1 cellular context compared by ENCODE assay signal in the genomic region with DNA sequence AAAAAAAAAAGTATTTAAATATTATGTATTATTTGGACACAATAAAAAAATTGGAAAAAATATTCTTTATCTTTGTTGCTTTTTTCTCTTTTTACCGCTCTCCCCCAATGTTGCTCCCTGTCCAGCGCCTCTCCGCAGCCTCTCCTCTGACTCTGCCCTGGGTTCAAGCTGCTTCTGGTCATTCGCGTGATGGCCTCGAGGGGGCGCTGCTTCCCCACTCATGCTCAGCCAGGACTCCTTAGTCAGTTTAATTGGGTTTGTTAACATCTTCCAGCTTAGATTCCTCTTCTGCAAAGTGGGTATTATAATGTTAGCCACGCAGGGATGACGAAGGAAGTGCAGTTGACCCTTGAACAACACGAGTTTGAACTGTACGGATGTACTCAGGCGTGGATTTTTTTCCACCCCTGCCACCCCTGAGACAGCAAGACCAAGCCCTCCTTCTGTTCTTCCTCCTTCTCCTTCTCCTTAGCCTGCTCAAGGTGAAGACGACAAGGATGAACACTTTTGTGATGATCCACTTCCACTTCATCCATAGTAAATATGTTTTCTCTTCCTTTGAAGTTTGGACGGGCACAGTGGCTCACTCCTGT.
TF ChIP-seq lines count a peak whose summit lies in the region.

No MANE protein-coding gene starts in this region.

TF ChIP-seq in K562, 482 proteins besides CTCF, POLR2A, EP300 and RAD21 (continued from another document):
- TF ChIP-seq, protein P1, sequence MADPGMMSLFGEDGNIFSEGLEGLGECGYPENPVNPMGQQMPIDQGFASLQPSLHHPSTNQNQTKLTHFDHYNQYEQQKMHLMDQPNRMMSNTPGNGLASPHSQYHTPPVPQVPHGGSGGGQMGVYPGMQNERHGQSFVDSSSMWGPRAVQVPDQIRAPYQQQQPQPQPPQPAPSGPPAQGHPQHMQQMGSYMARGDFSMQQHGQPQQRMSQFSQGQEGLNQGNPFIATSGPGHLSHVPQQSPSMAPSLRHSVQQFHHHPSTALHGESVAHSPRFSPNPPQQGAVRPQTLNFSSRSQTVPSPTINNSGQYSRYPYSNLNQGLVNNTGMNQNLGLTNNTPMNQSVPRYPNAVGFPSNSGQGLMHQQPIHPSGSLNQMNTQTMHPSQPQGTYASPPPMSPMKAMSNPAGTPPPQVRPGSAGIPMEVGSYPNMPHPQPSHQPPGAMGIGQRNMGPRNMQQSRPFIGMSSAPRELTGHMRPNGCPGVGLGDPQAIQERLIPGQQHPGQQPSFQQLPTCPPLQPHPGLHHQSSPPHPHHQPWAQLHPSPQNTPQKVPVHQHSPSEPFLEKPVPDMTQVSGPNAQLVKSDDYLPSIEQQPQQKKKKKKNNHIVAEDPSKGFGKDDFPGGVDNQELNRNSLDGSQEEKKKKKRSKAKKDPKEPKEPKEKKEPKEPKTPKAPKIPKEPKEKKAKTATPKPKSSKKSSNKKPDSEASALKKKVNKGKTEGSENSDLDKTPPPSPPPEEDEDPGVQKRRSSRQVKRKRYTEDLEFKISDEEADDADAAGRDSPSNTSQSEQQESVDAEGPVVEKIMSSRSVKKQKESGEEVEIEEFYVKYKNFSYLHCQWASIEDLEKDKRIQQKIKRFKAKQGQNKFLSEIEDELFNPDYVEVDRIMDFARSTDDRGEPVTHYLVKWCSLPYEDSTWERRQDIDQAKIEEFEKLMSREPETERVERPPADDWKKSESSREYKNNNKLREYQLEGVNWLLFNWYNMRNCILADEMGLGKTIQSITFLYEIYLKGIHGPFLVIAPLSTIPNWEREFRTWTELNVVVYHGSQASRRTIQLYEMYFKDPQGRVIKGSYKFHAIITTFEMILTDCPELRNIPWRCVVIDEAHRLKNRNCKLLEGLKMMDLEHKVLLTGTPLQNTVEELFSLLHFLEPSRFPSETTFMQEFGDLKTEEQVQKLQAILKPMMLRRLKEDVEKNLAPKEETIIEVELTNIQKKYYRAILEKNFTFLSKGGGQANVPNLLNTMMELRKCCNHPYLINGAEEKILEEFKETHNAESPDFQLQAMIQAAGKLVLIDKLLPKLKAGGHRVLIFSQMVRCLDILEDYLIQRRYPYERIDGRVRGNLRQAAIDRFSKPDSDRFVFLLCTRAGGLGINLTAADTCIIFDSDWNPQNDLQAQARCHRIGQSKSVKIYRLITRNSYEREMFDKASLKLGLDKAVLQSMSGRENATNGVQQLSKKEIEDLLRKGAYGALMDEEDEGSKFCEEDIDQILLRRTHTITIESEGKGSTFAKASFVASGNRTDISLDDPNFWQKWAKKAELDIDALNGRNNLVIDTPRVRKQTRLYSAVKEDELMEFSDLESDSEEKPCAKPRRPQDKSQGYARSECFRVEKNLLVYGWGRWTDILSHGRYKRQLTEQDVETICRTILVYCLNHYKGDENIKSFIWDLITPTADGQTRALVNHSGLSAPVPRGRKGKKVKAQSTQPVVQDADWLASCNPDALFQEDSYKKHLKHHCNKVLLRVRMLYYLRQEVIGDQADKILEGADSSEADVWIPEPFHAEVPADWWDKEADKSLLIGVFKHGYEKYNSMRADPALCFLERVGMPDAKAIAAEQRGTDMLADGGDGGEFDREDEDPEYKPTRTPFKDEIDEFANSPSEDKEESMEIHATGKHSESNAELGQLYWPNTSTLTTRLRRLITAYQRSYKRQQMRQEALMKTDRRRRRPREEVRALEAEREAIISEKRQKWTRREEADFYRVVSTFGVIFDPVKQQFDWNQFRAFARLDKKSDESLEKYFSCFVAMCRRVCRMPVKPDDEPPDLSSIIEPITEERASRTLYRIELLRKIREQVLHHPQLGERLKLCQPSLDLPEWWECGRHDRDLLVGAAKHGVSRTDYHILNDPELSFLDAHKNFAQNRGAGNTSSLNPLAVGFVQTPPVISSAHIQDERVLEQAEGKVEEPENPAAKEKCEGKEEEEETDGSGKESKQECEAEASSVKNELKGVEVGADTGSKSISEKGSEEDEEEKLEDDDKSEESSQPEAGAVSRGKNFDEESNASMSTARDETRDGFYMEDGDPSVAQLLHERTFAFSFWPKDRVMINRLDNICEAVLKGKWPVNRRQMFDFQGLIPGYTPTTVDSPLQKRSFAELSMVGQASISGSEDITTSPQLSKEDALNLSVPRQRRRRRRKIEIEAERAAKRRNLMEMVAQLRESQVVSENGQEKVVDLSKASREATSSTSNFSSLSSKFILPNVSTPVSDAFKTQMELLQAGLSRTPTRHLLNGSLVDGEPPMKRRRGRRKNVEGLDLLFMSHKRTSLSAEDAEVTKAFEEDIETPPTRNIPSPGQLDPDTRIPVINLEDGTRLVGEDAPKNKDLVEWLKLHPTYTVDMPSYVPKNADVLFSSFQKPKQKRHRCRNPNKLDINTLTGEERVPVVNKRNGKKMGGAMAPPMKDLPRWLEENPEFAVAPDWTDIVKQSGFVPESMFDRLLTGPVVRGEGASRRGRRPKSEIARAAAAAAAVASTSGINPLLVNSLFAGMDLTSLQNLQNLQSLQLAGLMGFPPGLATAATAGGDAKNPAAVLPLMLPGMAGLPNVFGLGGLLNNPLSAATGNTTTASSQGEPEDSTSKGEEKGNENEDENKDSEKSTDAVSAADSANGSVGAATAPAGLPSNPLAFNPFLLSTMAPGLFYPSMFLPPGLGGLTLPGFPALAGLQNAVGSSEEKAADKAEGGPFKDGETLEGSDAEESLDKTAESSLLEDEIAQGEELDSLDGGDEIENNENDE (IDR thresholded peaks at IDR 0.05; ENCODE audit: low read depth, low read length): no peak
- TF ChIP-seq CEBPB (tag; IDR thresholded peaks at IDR 0.05): 0 out of 2 replicates have a peak, but pooled peaks have one; percentile 10
- TF ChIP-seq STAG1 (CRISPR knock-in tag; IDR thresholded peaks at IDR 0.05; ENCODE audit: borderline replicate concordance): peak; percentile 77; the same call in 1 of the 2 replicates
TF ChIP-seq in K562: peak in this region for 13.
